In genomic region chr1:84434756-84435142, GRCh38 we compare ENCODE assay signal across 15 cellular contexts. TPM values are rescaled to one million over a fixed set of nuclear protein-coding genes. Genes with fewer than 3 reads are reported as not detected.
A peak's percentile ranks its signal among the peaks of the same experiment; 100 is the strongest.
DNase-seq lines count a peak whose midpoint lies in the region; ATAC-seq and TF ChIP-seq lines count a peak whose summit lies in the region.
"Had no signal": no experiment of that assay in that cellular context is flagged by ENCODE, and none has a peak within 500 bp of the region (broad histone marks: within the 10 kb centered on the region; RNA-seq: fewer than 3 reads in every experiment).

No MANE protein-coding gene starts in this region.

- no peaks in the 10 kb centered on the region for H3K27me3 ChIP-seq in CD8-positive, alpha-beta T cell (ENCODE audit: insufficient read depth, low read length)
- H3K27me3 ChIP-seq in GM23248 (replicated peaks; ENCODE audit: insufficient read depth): no peaks in the 10 kb centered on the region
- H3K27me3 ChIP-seq in prostate gland (replicated peaks; ENCODE audit: insufficient read depth): no peaks in the 10 kb centered on the region

- no peak for TF ChIP-seq CTCF in CD8-positive, alpha-beta T cell (IDR thresholded peaks at IDR 0.05)
- TF ChIP-seq CTCF in prostate gland (IDR thresholded peaks at IDR 0.05): no peak
- no peak for TF ChIP-seq CTCF in endothelial cell (IDR thresholded peaks at IDR 0.05; ENCODE audit: unreplicated experiment)

- H3K4me3 Mint-ChIP-seq in CD8-positive, alpha-beta T cell: no peak overlapping the region
- H3K4me3 Mint-ChIP-seq in endothelial cell (ENCODE audit: unreplicated experiment): no peak overlapping the region

- peak overlapping the region; percentile 16 for H3K4me3 ChIP-seq in CD8-positive, alpha-beta T cell (ENCODE audit: low read depth, low read length)
- H3K4me3 ChIP-seq in GM23248: no peak overlapping the region
- H3K4me3 ChIP-seq in prostate gland: no peak overlapping the region

- POLR2A ChIA-PET in CD8-positive, alpha-beta T cell (lab: Charles Lee): interaction anchor here (1.1 to 4.6 kb wide), 3 partner anchors 8 to 289 kb away, joined by 3 to 38 read pairs (median 5); partner anchors contain the start of gene PRKACB

- CTCF ChIA-PET in CD8-positive, alpha-beta T cell (lab: Charles Lee): interaction anchor here (0.6 to 8.4 kb wide), 11 partner anchors 8 to 503 kb away, joined by 3 to 144 read pairs (median 4); partner anchors contain the start of genes CTBS and PRKACB

- no peak for TF ChIP-seq POLR2A in prostate gland (IDR thresholded peaks at IDR 0.05)

- WGBS in GM23248 (ENCODE audit: low coverage in 1 of 2, low lambda C conversion rate in 2 of 2, missing lambda C conversion rate in 2 of 2), 2 experiments: 47 to 62% methylated on average over 2 of the region's 2 CpGs
- WGBS in prostate gland: 90% methylated on average over 2 of the region's 2 CpGs

- no peaks in the 10 kb centered on the region for H3K9me3 ChIP-seq in CD8-positive, alpha-beta T cell (ENCODE audit: low read length)
- no peaks in the 10 kb centered on the region for H3K9me3 ChIP-seq in GM23248 (ENCODE audit: low read depth)
- no peaks in the 10 kb centered on the region for H3K9me3 ChIP-seq in prostate gland

- peak overlapping the region; percentile 30; the same call in 1 of the 2 replicates for H2AFZ ChIP-seq in GM23248

- ATAC-seq in CD8-positive, alpha-beta T cell: no peak

- H3K36me3 ChIP-seq in CD8-positive, alpha-beta T cell (ENCODE audit: insufficient read depth, low read length): no peaks in the 10 kb centered on the region
- H3K36me3 ChIP-seq in GM23248 (ENCODE audit: low read depth) (no peaks in the 10 kb centered on the region), prostate gland (no peaks in the 10 kb centered on the region)

- no peaks in the 10 kb centered on the region for H3K27me3 Mint-ChIP-seq in CD8-positive, alpha-beta T cell (ENCODE audit: low read depth)
- H3K27me3 Mint-ChIP-seq in endothelial cell (ENCODE audit: unreplicated experiment): no peaks in the 10 kb centered on the region

- peaks cover 9% of the 10 kb centered on the region for H3K4me1 Mint-ChIP-seq in CD8-positive, alpha-beta T cell (ENCODE audit: low read depth)
- no peaks in the 10 kb centered on the region for H3K4me1 Mint-ChIP-seq in endothelial cell (ENCODE audit: unreplicated experiment)

- no peaks in the 10 kb centered on the region for H3K9me2 ChIP-seq in GM23248 (ENCODE audit: insufficient read depth)

- H3K27ac Mint-ChIP-seq in CD8-positive, alpha-beta T cell: no peak overlapping the region
- H3K27ac Mint-ChIP-seq in endothelial cell (ENCODE audit: unreplicated experiment): no peak overlapping the region
- H3K27ac Mint-ChIP-seq: natural killer cell had no signal

- DNase-seq in CD8-positive, alpha-beta T cell: no peak
- DNase-seq in GM23248 (peak; percentile 14), MV-4-11 (lab: John Stamatoyannopoulos, UW) (peak; percentile 24), kidney tubule cell (ENCODE audit: low spot score) (peak; percentile 66), prostate gland (ENCODE audit: low spot score) (no peak), NCI-H2171 (lab: John Stamatoyannopoulos, UW) (no peak), endothelial cell (ENCODE audit: low spot score) (no peak)
- no peak for DNase-seq in effector CD4-positive, alpha-beta T cell
- DNase-seq: activated CD4-positive, CD25-positive, alpha-beta regulatory T cell treated with anti-CD3 and anti-CD28 coated beads, Interleukin-2, amount 50 U/mL, for 72 hours; activated T-cell treated with anti-CD3 and anti-CD28 coated beads, Interleukin-2, amount 50 U/mL, for 1 hour; left ventricle myocardium superior; natural killer cell had no signal

- H3F3A ChIP-seq in GM23248 (ENCODE audit: insufficient read depth): no peaks in the 10 kb centered on the region

- H3K36me3 Mint-ChIP-seq in CD8-positive, alpha-beta T cell: no peaks in the 10 kb centered on the region
- H3K36me3 Mint-ChIP-seq in endothelial cell (ENCODE audit: low read depth, unreplicated experiment): no peaks in the 10 kb centered on the region
- H3K36me3 Mint-ChIP-seq: natural killer cell had no signal

- H3K9ac ChIP-seq in GM23248: no peak overlapping the region

- H3K27ac ChIP-seq in CD8-positive, alpha-beta T cell (ENCODE audit: low read depth, low read length): peak overlapping the region; percentile 38
- H3K27ac ChIP-seq in GM23248: no peak overlapping the region
- no peak overlapping the region for H3K27ac ChIP-seq in prostate gland

- H3K79me2 ChIP-seq in GM23248 (ENCODE audit: insufficient read depth): no peaks in the 10 kb centered on the region

- H4K20me1 ChIP-seq in GM23248 (ENCODE audit: insufficient read depth): no peaks in the 10 kb centered on the region

- in situ Hi-C loops in GM23248 (cut with MboI): loop anchor here (10.0 kb wide), 2 partner anchors 280 to 510 kb away; no protein-coding TSS in a partner anchor

- H3K4me1 ChIP-seq in CD8-positive, alpha-beta T cell (ENCODE audit: insufficient read depth, low read length): peaks cover 49% of the 10 kb centered on the region
- H3K4me1 ChIP-seq in GM23248 (ENCODE audit: insufficient read depth) (peaks cover 9% of the 10 kb centered on the region; the same call in 1 of the 2 replicates), prostate gland (replicated peaks) (no peaks in the 10 kb centered on the region)

- intact Hi-C loops in CD8-positive, alpha-beta T cell (cut with DNase I, micrococcal nuclease): loop anchor here (1.0 to 10.0 kb wide), 11 partner anchors 8 to 840 kb away; partner anchors contain the start of genes BCL10 (in 1 of the 2), CTBS (in 1 of the 2), GNG5 (in 1 of the 2) and RPF1 (in 1 of the 2)
- intact Hi-C loops in prostate gland (cut with DNase I): loop anchor here (5.0 to 10.0 kb wide), 3 partner anchors 140 to 502 kb away; partner anchors contain the start of gene PRKACB

- H3K9me3 Mint-ChIP-seq in CD8-positive, alpha-beta T cell: peaks cover 6% of the 10 kb centered on the region
- H3K9me3 Mint-ChIP-seq in endothelial cell (ENCODE audit: unreplicated experiment): no peaks in the 10 kb centered on the region
- H3K9me3 Mint-ChIP-seq: natural killer cell had no signal

- peak overlapping the region; percentile 12 for H3K4me2 ChIP-seq in GM23248 (ENCODE audit: unreplicated experiment)

RNA-seq across cellular contexts. Expression of gene DNASE2B, which starts 36.5 kb away (rescaled TPM):
- not detected for total RNA-seq in CD8-positive, alpha-beta T cell
- not detected in 2 replicates for total RNA-seq in GM23248 (2014; rRNA removed; shearing (Covaris generic))
- not detected in 2 replicates for polyA plus RNA-seq in GM23248 (2016; fragmentation: Nextera tagmentation; extraction: Ambion mirVana)
- 1 to 10 TPM in 1 of 2 donors, under 1 TPM in 1; 0.85 to 8.6 TPM for total RNA-seq in prostate gland
- total RNA-seq in endothelial cell (ENCODE audit: unreplicated experiment): not detected
- total RNA-seq: left ventricle myocardium superior, LHCN-M2, natural killer cell had no signal
- polyA plus RNA-seq: BJ, esophagus had no signal

RNA-seq across cellular contexts. Expression of gene RPF1, which starts 44.3 kb away (rescaled TPM):
- 10 to 100 TPM; 84.2 to 85.3 TPM for total RNA-seq in CD8-positive, alpha-beta T cell
- total RNA-seq in GM23248 (2014; rRNA removed; shearing (Covaris generic)): 18.8 and 33.0 TPM in 2 replicates
- 29.6 and 32.6 TPM in 2 replicates for polyA plus RNA-seq in GM23248 (2016; fragmentation: Nextera tagmentation; extraction: Ambion mirVana)
- total RNA-seq in prostate gland: 10 to 100 TPM; 38.4 TPM
- total RNA-seq in endothelial cell (ENCODE audit: unreplicated experiment): 18.4 TPM

Comparison
In these comparisons a context has a peak if more than half of its experiments do, and no peak if none do; other contexts are left out.
1. DNase-seq: peak in GM23248 (single experiment), MV-4-11 (single experiment) and kidney tubule cell (single experiment); none in CD8-positive, alpha-beta T cell (0 of 7), prostate gland (single experiment), NCI-H2171 (single experiment), endothelial cell (single experiment) and effector CD4-positive, alpha-beta T cell (single experiment).